22 cellular contexts compared by ENCODE assay signal in the genomic region with DNA sequence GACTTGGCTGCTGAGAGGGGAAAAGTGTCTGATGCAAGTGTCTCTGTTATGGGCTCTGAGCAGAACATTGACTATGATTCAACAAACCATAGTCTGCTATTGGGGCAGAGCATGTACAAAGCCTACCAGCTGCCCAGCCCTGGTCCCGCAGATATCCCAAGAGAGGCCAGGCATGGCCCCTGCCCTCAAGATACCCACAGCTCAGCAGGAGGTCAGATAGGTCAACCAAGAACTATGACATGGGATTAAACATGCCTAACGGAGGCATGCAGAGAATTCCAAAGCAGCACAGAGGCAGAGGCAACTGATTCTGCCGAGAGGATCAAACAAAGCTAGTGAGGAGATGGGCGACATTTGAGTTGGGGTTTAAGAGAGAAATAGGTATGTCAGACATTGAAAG. TPM values are rescaled to one million over a fixed set of nuclear protein-coding genes. Genes with fewer than 3 reads are reported as not detected.
DNase-seq lines count a peak whose midpoint lies in the region; ATAC-seq, FAIRE-seq and TF ChIP-seq lines count a peak whose summit lies in the region.
"Had no signal": no experiment of that assay in that cellular context is flagged by ENCODE, and none has a peak within 500 bp of the region (broad histone marks: within the 10 kb centered on the region; RNA-seq: fewer than 3 reads in every experiment).

No MANE protein-coding gene starts in this region.

- ATAC-seq in HepG2: no peak
- ATAC-seq: CD8-positive, alpha-beta T cell; HCT116 had no signal

- no peak overlapping the region for H2BK15ac ChIP-seq in H9 (ENCODE audit: low read depth, low read length)

- H3K4me3 ChIP-seq in endodermal cell (ENCODE audit: low read length): no peak overlapping the region
- H3K4me3 ChIP-seq in neural cell (ENCODE audit: low read length): peak overlapping the region; percentile 43
- no peak overlapping the region for H3K4me3 ChIP-seq in HepG2 (replicated peaks in 1 of 3; ENCODE audit: insufficient read depth in 1 of 3, low read depth in 2 of 3, low read length in 3 of 3)

- H3K4me2 ChIP-seq in neural cell (ENCODE audit: low read length) (no peak overlapping the region), H9 (ENCODE audit: insufficient read depth, insufficient read length, low read length) (no peak overlapping the region), HepG2 (ENCODE audit: low read depth, low read length) (no peak overlapping the region)

- H3K9ac ChIP-seq in endodermal cell (ENCODE audit: extremely low read depth, low read length, poor library complexity, severe bottlenecking): no peak overlapping the region
- H3K9ac ChIP-seq in neural cell (ENCODE audit: low read length): no peak overlapping the region
- no peak overlapping the region for H3K9ac ChIP-seq in H9 (ENCODE audit: extremely low read depth, insufficient read length, low read length)
- no peak overlapping the region for H3K9ac ChIP-seq in HepG2 (ENCODE audit: insufficient read depth, low read depth, low read length)

- no peak overlapping the region for H2BK20ac ChIP-seq in H9 (ENCODE audit: low read depth, low read length, poor library complexity, severe bottlenecking)

- H3K9me3 Mint-ChIP-seq in endodermal cell (no peaks in the 10 kb centered on the region), H9 (no peaks in the 10 kb centered on the region)
- H3K9me3 Mint-ChIP-seq: CD8-positive, alpha-beta T cell had no signal

- no peak overlapping the region for H4K5ac ChIP-seq in H9 (ENCODE audit: insufficient read length, low read depth, low read length)

- no peak overlapping the region for H3T11ph ChIP-seq in H9 (ENCODE audit: low read length)

- no peak overlapping the region for H4K8ac ChIP-seq in H9 (replicated peaks; ENCODE audit: insufficient read length, low read depth, low read length)

- TF ChIP-seq EP300 in neural cell (conservative IDR thresholded peaks at IDR 0.05; ENCODE audit: poor library complexity, severe bottlenecking) (no peak), HepG2 (IDR thresholded peaks at IDR 0.05; ENCODE audit: low read depth in 2 of 2, low read length in 2 of 2) (no peak), HepG2 (CRISPR knock-in tag; IDR thresholded peaks at IDR 0.05; ENCODE audit: borderline replicate concordance) (no peak)

- H3K36me3 ChIP-seq in endodermal cell (ENCODE audit: control insufficient read depth, insufficient read depth, low read length): no peaks in the 10 kb centered on the region
- H3K36me3 ChIP-seq in neural cell (ENCODE audit: insufficient read depth, low read length): no peaks in the 10 kb centered on the region
- H3K36me3 ChIP-seq in HepG2 (replicated peaks in 1 of 2; ENCODE audit: control insufficient read depth in 1 of 2, insufficient read depth in 2 of 2, low read length in 2 of 2): no peaks in the 10 kb centered on the region
- H3K36me3 ChIP-seq: BE2C had no signal

- no peaks in the 10 kb centered on the region for H3K27me3 ChIP-seq in endodermal cell (ENCODE audit: control insufficient read depth, insufficient read depth, low read length, poor library complexity, severe bottlenecking)
- H3K27me3 ChIP-seq in neural cell (ENCODE audit: insufficient read depth, low read depth, low read length): no peaks in the 10 kb centered on the region
- H3K27me3 ChIP-seq in H9 (ENCODE audit: insufficient read depth, low read length): no peaks in the 10 kb centered on the region
- H3K27me3 ChIP-seq in HepG2 (ENCODE audit: control insufficient read depth in 1 of 2, insufficient read depth in 2 of 2, low read length in 2 of 2): no peaks in the 10 kb centered on the region
- H3K27me3 ChIP-seq: BE2C had no signal

- H3K23ac ChIP-seq in H9 (ENCODE audit: insufficient read length, low read depth, low read length): no peak overlapping the region

- POLR2A ChIA-PET in HEK293T (lab: Yijun Ruan, JAX): no interaction called here
- POLR2A ChIA-PET in HepG2 (lab: Yijun Ruan, JAX): no interaction called here

- no TSS peak for BruUV-seq in HepG2 (replicated peaks; lab: Mats Ljungman, UMichigan)

- no peak overlapping the region for H3K4ac ChIP-seq in H9 (ENCODE audit: low read depth, low read length)

- H2BK120ac ChIP-seq in H9 (ENCODE audit: low read depth, low read length, poor library complexity, severe bottlenecking): no peak overlapping the region

- TF ChIP-seq POLR2A in HepG2 (IDR thresholded peaks at IDR 0.05; ENCODE audit: insufficient read depth in 1 of 2, low read depth in 2 of 2, low read length in 2 of 2): no peak

- FAIRE-seq in HepG2 (lab: Jason Lieb, UNC): no peak
- FAIRE-seq: A204.1, D721Med, GM12892, GM19239 had no signal

- TF ChIP-seq RAD21 in neural cell (conservative IDR thresholded peaks at IDR 0.05) (no peak), HepG2 (CRISPR knock-in tag; IDR thresholded peaks at IDR 0.05) (no peak)

- H3K18ac ChIP-seq in H9 (ENCODE audit: insufficient read length, low read depth, low read length): no peak overlapping the region

- H3K27me3 Mint-ChIP-seq in endodermal cell (ENCODE audit: insufficient read depth): peaks cover 2% of the 10 kb centered on the region
- peaks cover 6% of the 10 kb centered on the region for H3K27me3 Mint-ChIP-seq in H9 (ENCODE audit: low read depth)

- H3K9me2 ChIP-seq in neural cell (ENCODE audit: insufficient read depth, low read length): no peaks in the 10 kb centered on the region

- H3K9me3 ChIP-seq in endodermal cell (ENCODE audit: control insufficient read depth, low read length): no peaks in the 10 kb centered on the region
- no peaks in the 10 kb centered on the region for H3K9me3 ChIP-seq in neural cell (ENCODE audit: low read length)
- no peaks in the 10 kb centered on the region for H3K9me3 ChIP-seq in H9 (ENCODE audit: control insufficient read depth, low read depth, low read length)
- no peaks in the 10 kb centered on the region for H3K9me3 ChIP-seq in HepG2 (ENCODE audit: low read length)
- H3K9me3 ChIP-seq: BE2C had no signal

- no peak overlapping the region for H3K4me3 Mint-ChIP-seq in endodermal cell
- H3K4me3 Mint-ChIP-seq in H9: no peak overlapping the region
- H3K4me3 Mint-ChIP-seq: CD14-positive monocyte; CD8-positive, alpha-beta T cell had no signal

- no peak for TF ChIP-seq CTCF in endodermal cell (conservative IDR thresholded peaks at IDR 0.05)
- no peak for TF ChIP-seq CTCF in neural cell (IDR thresholded peaks at IDR 0.05; ENCODE audit: poor library complexity, severe bottlenecking)
- no peak for TF ChIP-seq CTCF in H9 (conservative IDR thresholded peaks at IDR 0.05)
- no peak for TF ChIP-seq CTCF in HepG2 (CRISPR knock-in tag; IDR thresholded peaks at IDR 0.05)

- H3K4me1 Mint-ChIP-seq in endodermal cell (peaks cover 7% of the 10 kb centered on the region), H9 (peaks cover 55 to 58% of the 10 kb centered on the region in 2 experiments)
- H3K4me1 Mint-ChIP-seq: CD14-positive monocyte had no signal

- CTCF ChIA-PET in HEK293T (lab: Yijun Ruan, JAX) (no interaction called here), HepG2 (lab: Yijun Ruan, JAX; ENCODE audit: low intra/inter-chr PET ratio, low total read pairs) (no interaction called here)

- no peaks in the 10 kb centered on the region for H3K4me1 ChIP-seq in endodermal cell (ENCODE audit: control insufficient read depth, insufficient read depth, low read length)
- H3K4me1 ChIP-seq in H9 (ENCODE audit: insufficient read depth, low read length): peaks cover 1% of the 10 kb centered on the region; the same call in 1 of the 2 replicates
- peaks cover 11% of the 10 kb centered on the region; the same call in 1 of the 2 replicates for H3K4me1 ChIP-seq in HepG2 (ENCODE audit: insufficient read depth, low read length)
- H3K4me1 ChIP-seq: BE2C had no signal

- no peak overlapping the region for H3K27ac Mint-ChIP-seq in endodermal cell
- no peak overlapping the region; a peak in 1 of 7 replicates for H3K27ac Mint-ChIP-seq in H9
- H3K27ac Mint-ChIP-seq: CD8-positive, alpha-beta T cell had no signal

- H3F3A ChIP-seq in neural cell (ENCODE audit: insufficient read depth, low read length, poor library complexity, severe bottlenecking): no peaks in the 10 kb centered on the region

- in situ Hi-C loops in HepG2 (cut with HindIII; ENCODE audit: extremely low pct_ligation_motif_present, low pct_unique_long_range_greater_than_20kb): no loop called here

- H3K23me2 ChIP-seq in H9 (ENCODE audit: insufficient read length, low read depth, low read length, poor library complexity, severe bottlenecking): no peaks in the 10 kb centered on the region

- WGBS in endodermal cell (ENCODE audit: insufficient coverage in 1 of 2, insufficient read length in 1 of 2), 2 experiments: 63 to 87% methylated on average over 4 of the region's 4 CpGs
- WGBS in H9 (ENCODE audit: extremely low coverage, insufficient read length, low lambda C conversion rate): no CpG with 5 or more reads among the region's 4 CpGs
- 99% methylated on average over 4 of the region's 4 CpGs for WGBS in HepG2 (ENCODE audit: low lambda C conversion rate)

- H4K20me1 ChIP-seq in neural cell (ENCODE audit: insufficient read depth): no peaks in the 10 kb centered on the region
- no peaks in the 10 kb centered on the region for H4K20me1 ChIP-seq in H9 (ENCODE audit: control insufficient read depth, insufficient read depth, insufficient read length)
- H4K20me1 ChIP-seq in HepG2 (ENCODE audit: insufficient read depth, low read length): no peaks in the 10 kb centered on the region

- H3K56ac ChIP-seq in H9 (ENCODE audit: insufficient read length, low read depth, low read length): no peak overlapping the region

- H3K27ac ChIP-seq in endodermal cell (ENCODE audit: low read depth, low read length) (no peak overlapping the region), neural cell (ENCODE audit: low read length) (peak overlapping the region; percentile 58), H9 (ENCODE audit: insufficient read length, low read depth, low read length) (no peak overlapping the region), HepG2 (ENCODE audit: extremely low read length, insufficient read depth, low read length) (no peak overlapping the region)

- H2AK5ac ChIP-seq in H9 (ENCODE audit: insufficient read length, low read length): no peak overlapping the region

- H2BK5ac ChIP-seq in H9 (ENCODE audit: insufficient read length, low read length): no peak overlapping the region

- intact Hi-C loops in HepG2 (cut with micrococcal nuclease; ENCODE audit: unreplicated experiment): no loop called here

- no peaks in the 10 kb centered on the region for H3K36me3 Mint-ChIP-seq in endodermal cell (ENCODE audit: low read depth)
- H3K36me3 Mint-ChIP-seq in H9 (ENCODE audit: insufficient read depth in 1 of 3, low read depth in 3 of 3): no peaks in the 10 kb centered on the region; a peak in 1 of 7 replicates
- H3K36me3 Mint-ChIP-seq: CD14-positive monocyte; CD8-positive, alpha-beta T cell had no signal

- DNase-seq in LHCN-M2 (ENCODE audit: low read depth) (peak; percentile 46), endodermal cell (peak; percentile 62), H9 (no peak), HEK293T (ENCODE audit: extremely low spot score) (no peak), HepG2 (ENCODE audit: low spot score) (no peak)
- DNase-seq in activated CD4-positive, CD25-positive, alpha-beta regulatory T cell (lab: John Stamatoyannopoulos, UW): no peak
- DNase-seq: BE2C; CD8-positive, alpha-beta T cell; COR-L47; DMS153; DMS79 treated with DMSO at 0.1 percent for 48 hours; EL; GDM1; IMR-90 had no signal

- no peaks in the 10 kb centered on the region for H3K79me1 ChIP-seq in H9 (ENCODE audit: insufficient read depth, low read depth, low read length, poor library complexity, severe bottlenecking)

- no peaks in the 10 kb centered on the region for H3K79me2 ChIP-seq in neural cell (replicated peaks; ENCODE audit: insufficient read depth, low read length)
- no peaks in the 10 kb centered on the region for H3K79me2 ChIP-seq in H9 (ENCODE audit: insufficient read depth, low read length)
- H3K79me2 ChIP-seq in HepG2 (ENCODE audit: insufficient read depth, low read length): no peaks in the 10 kb centered on the region

- H4K91ac ChIP-seq in H9 (ENCODE audit: insufficient read length, low read depth, low read length): no peak overlapping the region

- H2AFZ ChIP-seq in neural cell (ENCODE audit: low read depth, low read length): no peak overlapping the region
- no peak overlapping the region for H2AFZ ChIP-seq in H9 (ENCODE audit: low read length)
- no peak overlapping the region for H2AFZ ChIP-seq in HepG2 (ENCODE audit: low read length)

- H3K14ac ChIP-seq in H9 (ENCODE audit: insufficient read depth, low read length): no peak overlapping the region

- H2BK12ac ChIP-seq in H9 (ENCODE audit: insufficient read length, low read depth, low read length): no peak overlapping the region

RNA-seq across cellular contexts. Expression of a gene that starts 39.9 kb away (rescaled TPM):
- total RNA-seq in LHCN-M2 (2014; rRNA removed) (not detected in 2 replicates), endodermal cell (not detected), H9 (2021) (1.2 and 1.9 TPM in 2 replicates), HepG2 (2016; rRNA removed; fragmentation: Illumina TruSeq; extraction: Trizol) (76.7 and 78.2 TPM in 2 replicates)
- polyA plus RNA-seq in LHCN-M2 (2012): not detected
- polyA plus RNA-seq in endodermal cell (2013, experiment 1 of 2): 9.9 TPM
- 10.4 TPM for polyA plus RNA-seq in endodermal cell (2013, experiment 2 of 2)
- polyA plus RNA-seq in neural cell (21.5 and 24.4 TPM in 2 replicates), HepG2 (2011; rRNA removed) (8.3 and 15.9 TPM in 2 replicates)
- 29.8 and 32.1 TPM in 2 replicates for polyA minus RNA-seq in neural cell
- 5.2 and 5.6 TPM in 2 replicates for total RNA-seq in HepG2 (2016; cell fraction: cytosol; rRNA removed; fragmentation: Illumina TruSeq; extraction: Trizol; ENCODE audit: low read depth)
- 71.9 and 77.2 TPM in 2 replicates for total RNA-seq in HepG2 (2016; cell fraction: insoluble cytoplasmic fraction; rRNA removed; fragmentation: Illumina TruSeq; extraction: Trizol)
- 30.7 and 32.7 TPM in 2 replicates for total RNA-seq in HepG2 (2016; cell fraction: membrane; rRNA removed; fragmentation: Illumina TruSeq; extraction: Trizol)
- total RNA-seq in HepG2 (2016; cell fraction: nucleus; rRNA removed; fragmentation: Illumina TruSeq; extraction: Trizol): 36.3 and 39.1 TPM in 2 replicates
- polyA plus RNA-seq in HepG2 (2011; cell fraction: cytosol; rRNA removed): 7.9 and 22.0 TPM in 2 replicates
- polyA plus RNA-seq in HepG2 (2011; cell fraction: nucleus; rRNA removed): 10.3 and 30.4 TPM in 2 replicates
- 15.3 and 18.2 TPM in 2 replicates for polyA plus RNA-seq in HepG2 (2012)
- polyA plus RNA-seq in HepG2 (2016; cell fraction: cytosol; fragmentation: Illumina TruSeq; extraction: Trizol; ENCODE audit: low read depth): 3.4 and 4.4 TPM in 2 replicates
- 78.3 and 86.6 TPM in 2 replicates for polyA plus RNA-seq in HepG2 (2016; cell fraction: insoluble cytoplasmic fraction; fragmentation: Illumina TruSeq; extraction: Trizol; ENCODE audit: low read depth)
- 24.2 and 24.8 TPM in 2 replicates for polyA plus RNA-seq in HepG2 (2016; cell fraction: membrane; fragmentation: Illumina TruSeq; extraction: Trizol; ENCODE audit: low read depth)
- 69.9 and 75.7 TPM in 2 replicates for polyA plus RNA-seq in HepG2 (2016; cell fraction: nucleus; fragmentation: Illumina TruSeq; extraction: Trizol; ENCODE audit: insufficient read depth, low read depth)
- 27.3 TPM in 1 of 2 replicates, not detected in the other for polyA minus RNA-seq in HepG2 (2011; rRNA and poly(A)+ RNA removed; ENCODE audit: low replicate concordance)
- 4.8 and 16.6 TPM in 2 replicates for polyA minus RNA-seq in HepG2 (2011; cell fraction: cytosol; rRNA and poly(A)+ RNA removed)
- polyA minus RNA-seq in HepG2 (2011; cell fraction: nucleus; rRNA and poly(A)+ RNA removed): 4.5 and 6.4 TPM in 2 replicates
- total RNA-seq: CD8-positive, alpha-beta T cell; H4; IMR-90 had no signal
- polyA plus RNA-seq: CD14-positive monocyte, IMR-90 had no signal

Comparison
In these comparisons a context has a peak if more than half of its experiments do, and no peak if none do; other contexts are left out.
1. DNase-seq: peak in LHCN-M2 (single experiment) and endodermal cell (single experiment); none in H9 (single experiment), HEK293T (single experiment), HepG2 (single experiment) and activated CD4-positive, CD25-positive, alpha-beta regulatory T cell (0 of 4).